ENCODE assay signal across 7 cellular contexts in the genomic region with DNA sequence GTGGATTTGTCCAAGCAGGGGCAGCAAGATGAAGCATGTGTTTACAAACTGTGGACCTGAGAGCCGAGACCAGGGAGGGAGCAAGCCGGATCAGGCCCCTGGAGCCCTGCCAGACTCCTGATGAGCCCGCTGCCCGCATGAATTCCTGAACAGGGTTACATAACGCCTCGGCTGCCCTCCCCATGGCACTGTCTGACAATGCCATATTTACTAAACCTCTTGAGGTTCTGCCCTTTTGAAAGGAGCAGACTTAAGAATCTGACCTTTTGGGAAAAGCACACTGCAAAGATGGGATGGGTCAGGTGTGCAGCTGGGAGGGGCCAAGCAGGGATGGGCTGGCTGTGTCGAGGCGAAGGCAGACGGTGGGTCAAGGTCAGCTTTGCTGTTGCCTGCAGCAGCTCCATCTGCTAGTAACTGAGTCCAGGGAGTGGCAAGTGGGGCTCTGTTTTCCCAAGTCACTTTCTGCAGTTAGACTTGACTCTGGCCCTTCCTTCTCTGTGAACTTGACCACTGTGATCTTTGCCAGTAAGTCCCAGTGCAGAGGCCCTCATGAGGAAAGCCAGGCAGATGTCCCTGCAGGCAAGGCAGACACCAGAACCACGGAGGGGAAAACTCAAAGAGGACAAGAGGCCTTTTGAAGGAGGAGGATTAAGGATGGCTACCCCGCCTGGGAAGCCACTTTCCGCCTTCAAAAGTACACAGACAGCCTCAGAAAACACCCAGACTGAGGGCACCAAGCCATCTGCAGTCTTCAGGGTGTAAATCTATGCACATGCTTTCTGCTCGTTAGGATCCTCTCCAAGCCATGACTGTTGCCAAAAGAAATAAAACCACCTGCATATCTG.
DNase-seq lines count a peak whose midpoint lies in the region; ATAC-seq and TF ChIP-seq lines count a peak whose summit lies in the region.

No MANE protein-coding gene starts in this region.

- TF ChIP-seq POLR2A in erythroblast (IDR thresholded peaks at IDR 0.05; ENCODE audit: low read length), result no peak

- peak; percentile 67 for DNase-seq in NCI-H69 (lab: John Stamatoyannopoulos, UW)
- DNase-seq in epithelial cell of proximal tubule (ENCODE audit: low read depth), result peak; percentile 19
- DNase-seq in midbrain (lab: John Stamatoyannopoulos, UW), result peak; percentile 17
- DNase-seq in upper lobe of right lung, result peak; percentile 94
- DNase-seq in erythroblast (lab: John Stamatoyannopoulos, UW), result no peak
- DNase-seq in NCI-H2227 treated with DMSO at 0.1 percent for 48 hours (lab: John Stamatoyannopoulos, UW), result no peak
- no peak for DNase-seq in NCI-H1048 (lab: John Stamatoyannopoulos, UW)

- ATAC-seq in upper lobe of right lung, result peak; percentile 84

- intact Hi-C loops in upper lobe of right lung (cut with DNase I), result no loop called here

- H3K9me3 ChIP-seq in upper lobe of right lung, result no peaks in the 10 kb centered on the region

- H3K27ac ChIP-seq in upper lobe of right lung, result peak overlapping the region; percentile 73

- no peaks in the 10 kb centered on the region for H3K27me3 ChIP-seq in upper lobe of right lung

- H3K4me3 ChIP-seq in epithelial cell of proximal tubule (ENCODE audit: low read depth, low read length), result no peak overlapping the region
- peak overlapping the region; percentile 4 for H3K4me3 ChIP-seq in upper lobe of right lung

- H3K36me3 ChIP-seq in upper lobe of right lung, result peaks cover 19% of the 10 kb centered on the region

- peaks cover 30% of the 10 kb centered on the region for H3K4me1 ChIP-seq in upper lobe of right lung

- TF ChIP-seq CTCF in epithelial cell of proximal tubule (conservative IDR thresholded peaks at IDR 0.05; ENCODE audit: low read depth, low read length), result no peak
- no peak for TF ChIP-seq CTCF in upper lobe of right lung (IDR thresholded peaks at IDR 0.05)

Comparison
In these comparisons a context has a peak if more than half of its experiments do, and no peak if none do; other contexts are left out.
1. DNase-seq: peak in NCI-H69 (single experiment), epithelial cell of proximal tubule (single experiment), midbrain (single experiment) and upper lobe of right lung (single experiment); none in erythroblast (0 of 2), NCI-H2227 treated with DMSO at 0.1 percent for 48 hours (single experiment) and NCI-H1048 (single experiment).